ENCODE assay signal across 8 cellular contexts in the genomic region with DNA sequence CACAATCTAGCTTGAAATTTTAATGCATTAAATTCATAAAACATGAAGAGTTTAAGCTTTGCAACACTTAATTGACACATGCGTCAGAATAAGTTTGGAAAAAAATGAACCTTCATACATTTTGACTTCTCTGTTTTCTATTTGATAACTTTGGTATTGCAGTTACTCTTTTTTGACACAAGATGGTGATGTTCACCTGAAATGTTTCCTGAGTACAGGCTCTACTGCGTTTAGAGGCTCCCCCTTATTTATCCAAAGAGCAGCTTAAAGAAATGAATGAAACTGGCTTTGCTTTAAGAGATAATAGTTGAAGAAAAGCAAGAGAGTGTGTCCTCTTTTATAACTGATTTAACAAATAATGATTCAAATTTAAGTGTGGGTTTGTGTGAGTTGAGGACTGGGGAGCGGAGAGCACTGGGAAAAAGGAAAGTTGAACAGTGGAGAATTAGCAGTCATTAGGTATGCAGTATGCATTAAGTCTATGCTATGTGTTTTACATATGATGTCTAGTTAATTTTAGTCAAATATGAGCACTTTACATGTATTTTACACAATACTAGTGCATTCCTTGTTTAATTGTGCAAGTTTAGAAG.
A peak's percentile ranks its signal among the peaks of the same experiment; 100 is the strongest.
DNase-seq lines count a peak whose midpoint lies in the region; ATAC-seq and TF ChIP-seq lines count a peak whose summit lies in the region.

No MANE protein-coding gene starts in this region.

- H3K27me3 Mint-ChIP-seq in activated naive CD8-positive, alpha-beta T cell treated with anti-CD3 and anti-CD28 coated beads, Interleukin-2, amount 10 ng/mL, durations not matched to agents 7 days and 5 days: no peaks in the 10 kb centered on the region
- H3K27me3 Mint-ChIP-seq in activated naive CD8-positive, alpha-beta T cell treated with anti-CD3 and anti-CD28 coated beads, Interleukin-2, amount 50 U/mL, for 24 hours: no peaks in the 10 kb centered on the region
- no peaks in the 10 kb centered on the region for H3K27me3 Mint-ChIP-seq in T-cell
- no peaks in the 10 kb centered on the region for H3K27me3 Mint-ChIP-seq in activated T-helper 17 cell treated with anti-CD3 and anti-CD28 coated beads, Interleukin-2, amount 50 U/mL, for 72 hours

- peak; percentile 54 for ATAC-seq in activated naive CD8-positive, alpha-beta T cell treated with anti-CD3 and anti-CD28 coated beads, Interleukin-2, amount 10 ng/mL, durations not matched to agents 7 days and 5 days (ENCODE audit: low read depth)
- ATAC-seq in activated naive CD8-positive, alpha-beta T cell treated with anti-CD3 and anti-CD28 coated beads, Interleukin-2, amount 50 U/mL, for 24 hours: no peak
- ATAC-seq in left lobe of liver: peak; percentile 84
- ATAC-seq in T-cell (replicated peaks in 1 of 4): no peak
- no peak for ATAC-seq in activated T-helper 17 cell treated with anti-CD3 and anti-CD28 coated beads, Interleukin-2, amount 50 U/mL, for 72 hours (replicated peaks)

- CTCF ChIA-PET in T-cell (lab: Charles Lee): interaction anchor here (0.6 to 1.1 kb wide), 7 partner anchors 10 to 1171 kb away, joined by 3 to 12 read pairs (median 3); no protein-coding TSS in a partner anchor

- H3K27ac Mint-ChIP-seq in activated naive CD8-positive, alpha-beta T cell treated with anti-CD3 and anti-CD28 coated beads, Interleukin-2, amount 10 ng/mL, durations not matched to agents 7 days and 5 days: no peak overlapping the region
- no peak overlapping the region for H3K27ac Mint-ChIP-seq in activated naive CD8-positive, alpha-beta T cell treated with anti-CD3 and anti-CD28 coated beads, Interleukin-2, amount 50 U/mL, for 24 hours
- no peak overlapping the region for H3K27ac Mint-ChIP-seq in T-cell
- H3K27ac Mint-ChIP-seq in activated T-helper 17 cell treated with anti-CD3 and anti-CD28 coated beads, Interleukin-2, amount 50 U/mL, for 72 hours: no peak overlapping the region

- POLR2A ChIA-PET in activated naive CD8-positive, alpha-beta T cell treated with anti-CD3 and anti-CD28 coated beads, Interleukin-2, amount 10 ng/mL, durations not matched to agents 7 days and 5 days (lab: Charles Lee): no interaction called here
- POLR2A ChIA-PET in T-cell (lab: Charles Lee): interaction anchor here in 1 of 2 donors (0.6 kb wide), 1 partner anchor 10 kb away, joined by 3 read pairs; no protein-coding TSS in a partner anchor

- peak; percentile 42 for TF ChIP-seq CTCF in HFF-Myc (IDR thresholded peaks at IDR 0.05; ENCODE audit: low read depth, low read length, missing control alignments)
- TF ChIP-seq CTCF in cardiac fibroblast (IDR thresholded peaks at IDR 0.05; ENCODE audit: low read depth, low read length): peak; percentile 70

- H3K36me3 Mint-ChIP-seq in activated naive CD8-positive, alpha-beta T cell treated with anti-CD3 and anti-CD28 coated beads, Interleukin-2, amount 10 ng/mL, durations not matched to agents 7 days and 5 days: peaks cover 5% of the 10 kb centered on the region
- H3K36me3 Mint-ChIP-seq in activated naive CD8-positive, alpha-beta T cell treated with anti-CD3 and anti-CD28 coated beads, Interleukin-2, amount 50 U/mL, for 24 hours (ENCODE audit: low read depth): peaks cover 2% of the 10 kb centered on the region
- H3K36me3 Mint-ChIP-seq in T-cell: peaks cover 29% of the 10 kb centered on the region
- H3K36me3 Mint-ChIP-seq in activated T-helper 17 cell treated with anti-CD3 and anti-CD28 coated beads, Interleukin-2, amount 50 U/mL, for 72 hours (ENCODE audit: low read depth): peaks cover 7% of the 10 kb centered on the region

- H3K9me3 Mint-ChIP-seq in activated naive CD8-positive, alpha-beta T cell treated with anti-CD3 and anti-CD28 coated beads, Interleukin-2, amount 10 ng/mL, durations not matched to agents 7 days and 5 days: no peaks in the 10 kb centered on the region
- H3K9me3 Mint-ChIP-seq in activated naive CD8-positive, alpha-beta T cell treated with anti-CD3 and anti-CD28 coated beads, Interleukin-2, amount 50 U/mL, for 24 hours: no peaks in the 10 kb centered on the region
- H3K9me3 Mint-ChIP-seq in T-cell: no peaks in the 10 kb centered on the region
- H3K9me3 Mint-ChIP-seq in activated T-helper 17 cell treated with anti-CD3 and anti-CD28 coated beads, Interleukin-2, amount 50 U/mL, for 72 hours: no peaks in the 10 kb centered on the region

- H3K4me1 Mint-ChIP-seq in activated naive CD8-positive, alpha-beta T cell treated with anti-CD3 and anti-CD28 coated beads, Interleukin-2, amount 10 ng/mL, durations not matched to agents 7 days and 5 days: peaks cover 2% of the 10 kb centered on the region
- H3K4me1 Mint-ChIP-seq in activated naive CD8-positive, alpha-beta T cell treated with anti-CD3 and anti-CD28 coated beads, Interleukin-2, amount 50 U/mL, for 24 hours: no peaks in the 10 kb centered on the region
- no peaks in the 10 kb centered on the region for H3K4me1 Mint-ChIP-seq in T-cell
- peaks cover 4% of the 10 kb centered on the region for H3K4me1 Mint-ChIP-seq in activated T-helper 17 cell treated with anti-CD3 and anti-CD28 coated beads, Interleukin-2, amount 50 U/mL, for 72 hours

- H3K4me3 ChIP-seq in HFF-Myc (replicated peaks; ENCODE audit: low read depth, low read length) (no peak overlapping the region), cardiac fibroblast (replicated peaks in 1 of 2; ENCODE audit: low read depth in 2 of 2, low read length in 2 of 2) (no peak overlapping the region)

- H3K4me3 Mint-ChIP-seq in activated naive CD8-positive, alpha-beta T cell treated with anti-CD3 and anti-CD28 coated beads, Interleukin-2, amount 10 ng/mL, durations not matched to agents 7 days and 5 days: no peak overlapping the region
- no peak overlapping the region for H3K4me3 Mint-ChIP-seq in activated naive CD8-positive, alpha-beta T cell treated with anti-CD3 and anti-CD28 coated beads, Interleukin-2, amount 50 U/mL, for 24 hours
- H3K4me3 Mint-ChIP-seq in T-cell: no peak overlapping the region
- H3K4me3 Mint-ChIP-seq in activated T-helper 17 cell treated with anti-CD3 and anti-CD28 coated beads, Interleukin-2, amount 50 U/mL, for 72 hours: no peak overlapping the region

- DNase-seq in activated naive CD8-positive, alpha-beta T cell treated with anti-CD3 and anti-CD28 coated beads, Interleukin-2, amount 10 ng/mL, durations not matched to agents 7 days and 5 days: no peak
- DNase-seq in activated naive CD8-positive, alpha-beta T cell treated with anti-CD3 and anti-CD28 coated beads, Interleukin-2, amount 50 U/mL, for 24 hours: no peak
- DNase-seq in HFF-Myc (ENCODE audit: extremely low read depth, low read depth) (no peak), NCI-H146 treated with DMSO at 0.1 percent for 48 hours (lab: John Stamatoyannopoulos, UW; ENCODE audit: unreplicated experiment) (peak; percentile 0), cardiac fibroblast (ENCODE audit: low read depth in 2 of 2) (peak; percentile 78 to 85), left lobe of liver (ENCODE audit: low spot score) (no peak), T-cell (no peak)

Comparison
In these comparisons a context has a peak if more than half of its experiments do, and no peak if none do; other contexts are left out.
1. ATAC-seq: peak in activated naive CD8-positive, alpha-beta T cell treated with anti-CD3 and anti-CD28 coated beads, Interleukin-2, amount 10 ng/mL, durations not matched to agents 7 days and 5 days (single experiment) and left lobe of liver (single experiment); none in activated naive CD8-positive, alpha-beta T cell treated with anti-CD3 and anti-CD28 coated beads, Interleukin-2, amount 50 U/mL, for 24 hours (single experiment), T-cell (0 of 4) and activated T-helper 17 cell treated with anti-CD3 and anti-CD28 coated beads, Interleukin-2, amount 50 U/mL, for 72 hours (single experiment).
2. DNase-seq: peak in NCI-H146 treated with DMSO at 0.1 percent for 48 hours (single experiment) and cardiac fibroblast (2 of 2); none in activated naive CD8-positive, alpha-beta T cell treated with anti-CD3 and anti-CD28 coated beads, Interleukin-2, amount 10 ng/mL, durations not matched to agents 7 days and 5 days (single experiment), activated naive CD8-positive, alpha-beta T cell treated with anti-CD3 and anti-CD28 coated beads, Interleukin-2, amount 50 U/mL, for 24 hours (single experiment), HFF-Myc (single experiment), left lobe of liver (single experiment) and T-cell (0 of 34).